Comparison of ENCODE assay signal across 13 cellular contexts in the genomic region with DNA sequence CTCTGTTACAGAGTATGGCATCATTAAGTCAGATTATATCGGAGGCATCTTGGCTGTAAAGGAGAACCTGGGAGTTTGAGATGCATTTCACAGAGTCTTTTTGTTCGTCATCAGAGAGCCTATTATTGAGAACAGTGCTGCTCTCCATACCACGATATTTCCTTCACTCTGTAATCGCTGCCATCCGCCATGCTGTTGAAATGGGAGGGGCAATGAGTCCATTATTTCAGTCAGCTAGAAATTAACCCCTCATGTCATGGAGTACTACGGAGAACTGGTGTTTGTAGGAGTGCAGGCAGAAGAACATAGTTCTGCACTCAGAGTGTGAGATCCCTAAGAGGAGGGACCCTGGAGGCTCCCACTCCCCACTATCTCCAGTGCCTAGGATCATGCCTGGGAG. TPM values are rescaled to one million over a fixed set of nuclear protein-coding genes. Genes with fewer than 3 reads are reported as not detected.
DNase-seq lines count a peak whose midpoint lies in the region; ATAC-seq, FAIRE-seq and TF ChIP-seq lines count a peak whose summit lies in the region.
"Had no signal": no experiment of that assay in that cellular context is flagged by ENCODE, and none has a peak within 500 bp of the region (broad histone marks: within the 10 kb centered on the region; RNA-seq: fewer than 3 reads in every experiment).

No MANE protein-coding gene starts in this region.

- no peak for DNase-seq in astrocyte (ENCODE audit: low read depth)
- no peak for DNase-seq in hepatocyte (ENCODE audit: low spot score)
- no peak for DNase-seq in psoas muscle
- DNase-seq in Ammon's horn (ENCODE audit: low spot score), result no peak
- DNase-seq: activated CD4-positive, alpha-beta T cell treated with anti-CD3 and anti-CD28 coated beads, Interleukin-2, amount 50 U/mL, for 4 hours; NCI-H1436; NCI-H774; T1000 had no signal

- ATAC-seq in psoas muscle, result peak in 3 of 4 donors; percentile 27 to 50 (median 32)
- no peak for ATAC-seq in GM21515 (IDR thresholded peaks at IDR 0.05; ENCODE audit: unreplicated experiment)
- no peak for ATAC-seq in HG02970 (IDR thresholded peaks at IDR 0.05; ENCODE audit: low FRiP score, unreplicated experiment)
- ATAC-seq in HG02885 (IDR thresholded peaks at IDR 0.05; ENCODE audit: poor library complexity, unreplicated experiment), result no peak

- H4K20me1 ChIP-seq in astrocyte (ENCODE audit: insufficient read depth, low read length) (no peaks in the 10 kb centered on the region), hepatocyte (ENCODE audit: insufficient read depth, poor library complexity, severe bottlenecking) (no peaks in the 10 kb centered on the region)

- peaks cover 26% of the 10 kb centered on the region for H3K4me1 Mint-ChIP-seq in astrocyte (ENCODE audit: low read depth, unreplicated experiment)
- H3K4me1 Mint-ChIP-seq: central memory CD8-positive, alpha-beta T cell had no signal

- TF ChIP-seq CTCF in astrocyte (IDR thresholded peaks at IDR 0.05; ENCODE audit: insufficient read depth, low read depth, low read length), result no peak
- TF ChIP-seq CTCF in hepatocyte (IDR thresholded peaks at IDR 0.05; ENCODE audit: poor library complexity), result no peak
- no peak for TF ChIP-seq CTCF in psoas muscle (IDR thresholded peaks at IDR 0.05)

- no peak overlapping the region for H3K4me3 Mint-ChIP-seq in astrocyte (ENCODE audit: unreplicated experiment)
- H3K4me3 Mint-ChIP-seq: central memory CD8-positive, alpha-beta T cell had no signal

- H3K27me3 ChIP-seq in ACC112 (ENCODE audit: insufficient read depth, low read length), result no peaks in the 10 kb centered on the region
- H3K27me3 ChIP-seq in astrocyte (ENCODE audit: insufficient read depth, low read length), result no peaks in the 10 kb centered on the region
- no peaks in the 10 kb centered on the region for H3K27me3 ChIP-seq in hepatocyte
- H3K27me3 ChIP-seq in psoas muscle (ENCODE audit: insufficient read depth in 3 of 3, low read length in 2 of 3), result no peaks in the 10 kb centered on the region

- intact Hi-C loops in psoas muscle (cut with DNase I), result no loop called here

- H3K9me3 ChIP-seq in astrocyte (ENCODE audit: insufficient read depth, low read depth, low read length) (no peaks in the 10 kb centered on the region), hepatocyte (ENCODE audit: low read depth) (no peaks in the 10 kb centered on the region), psoas muscle (no peaks in the 10 kb centered on the region)

- H3K4me3 ChIP-seq in ACC112 (ENCODE audit: low read depth, low read length) (no peak overlapping the region), astrocyte (ENCODE audit: insufficient read depth, low read depth, low read length) (no peak overlapping the region), hepatocyte (no peak overlapping the region), psoas muscle (no peak overlapping the region)

- H3K36me3 ChIP-seq in ACC112 (ENCODE audit: insufficient read depth, low read length), result no peaks in the 10 kb centered on the region
- H3K36me3 ChIP-seq in astrocyte (ENCODE audit: insufficient read depth, low read length), result no peaks in the 10 kb centered on the region
- no peaks in the 10 kb centered on the region for H3K36me3 ChIP-seq in hepatocyte (replicated peaks; ENCODE audit: insufficient read depth, low read depth)
- H3K36me3 ChIP-seq in psoas muscle (ENCODE audit: insufficient read depth in 1 of 2, low read depth in 1 of 2), result no peaks in the 10 kb centered on the region

- no peaks in the 10 kb centered on the region for H3K9me3 Mint-ChIP-seq in astrocyte (ENCODE audit: unreplicated experiment)
- H3K9me3 Mint-ChIP-seq: central memory CD8-positive, alpha-beta T cell had no signal

- H3K36me3 Mint-ChIP-seq in astrocyte (ENCODE audit: low read depth, unreplicated experiment), result no peaks in the 10 kb centered on the region

- peak overlapping the region; percentile 22 for H3K9ac ChIP-seq in astrocyte (ENCODE audit: low read length)

- H3K79me2 ChIP-seq in ACC112 (ENCODE audit: control insufficient read depth, insufficient read depth, low read length, unreplicated experiment) (no peaks in the 10 kb centered on the region), astrocyte (ENCODE audit: insufficient read depth, low read length) (no peaks in the 10 kb centered on the region), hepatocyte (no peaks in the 10 kb centered on the region)

- peaks cover 2% of the 10 kb centered on the region for H3K27me3 Mint-ChIP-seq in astrocyte (ENCODE audit: low read depth, unreplicated experiment)

- H3K4me1 ChIP-seq in ACC112 (ENCODE audit: control insufficient read depth, insufficient read depth, low read length, unreplicated experiment), result peaks cover 61% of the 10 kb centered on the region
- peaks cover 34% of the 10 kb centered on the region for H3K4me1 ChIP-seq in astrocyte (ENCODE audit: insufficient read depth, low read length)
- H3K4me1 ChIP-seq in hepatocyte (ENCODE audit: insufficient read depth), result peaks cover 60% of the 10 kb centered on the region
- peaks cover 44% of the 10 kb centered on the region for H3K4me1 ChIP-seq in psoas muscle

- no peak for FAIRE-seq in astrocyte (lab: Jason Lieb, UNC)

- peak overlapping the region; percentile 49 for H3K4me2 ChIP-seq in astrocyte (ENCODE audit: low read length)
- H3K4me2 ChIP-seq in hepatocyte, result no peak overlapping the region

- no peak overlapping the region for H3K27ac Mint-ChIP-seq in astrocyte (ENCODE audit: unreplicated experiment)

- no peaks in the 10 kb centered on the region for H3K9me2 ChIP-seq in hepatocyte (replicated peaks; ENCODE audit: insufficient read depth)

- H3K27ac ChIP-seq in ACC112 (ENCODE audit: low read depth, low read length) (peak overlapping the region; percentile 20), astrocyte (ENCODE audit: low read depth, low read length) (peak overlapping the region; percentile 66), hepatocyte (peak overlapping the region; percentile 83), psoas muscle (peak overlapping the region; percentile 19)

- 68% methylated on average over 6 of the region's 6 CpGs for WGBS in hepatocyte (ENCODE audit: low lambda C conversion rate, missing lambda C conversion rate)
- WGBS in psoas muscle, 3 donors, result 49 to 56% (median 50%) methylated on average over 6 of the region's 6 CpGs

- peak overlapping the region; percentile 38 for H2AFZ ChIP-seq in ACC112 (ENCODE audit: low read length, unreplicated experiment)
- H2AFZ ChIP-seq in astrocyte (ENCODE audit: low read depth, low read length), result peak overlapping the region; percentile 27
- H2AFZ ChIP-seq in hepatocyte, result no peak overlapping the region

RNA-seq across cellular contexts. Expression of a gene that starts 59.2 kb away (rescaled TPM):
- total RNA-seq in astrocyte (0.31 and 0.59 TPM in 2 replicates), hepatocyte (5.7 and 7.7 TPM in 2 replicates), psoas muscle (1 to 10 TPM in 3 of 4 donors, under 1 TPM in 1; 0.98 to 1.9 (median 1.2) TPM)
- polyA plus RNA-seq in hepatocyte (2.4 and 5.9 TPM in 2 replicates), psoas muscle (1 to 10 TPM in 2 of 3 donors, under 1 TPM in 1; 0.74 to 1.2 (median 1.1) TPM)

Comparison
In these comparisons a context has a peak if more than half of its experiments do, and no peak if none do; other contexts are left out.
1. H3K27ac ChIP-seq: peak in every context shown above with its lines; median percentile 83 in hepatocyte; 66 in astrocyte; 20 in ACC112; 19 in psoas muscle.
2. ATAC-seq: peak in psoas muscle (3 of 4); none in GM21515 (single experiment), HG02970 (single experiment) and HG02885 (single experiment).